Comparison of ENCODE assay signal across 16 cellular contexts in the genomic region with DNA sequence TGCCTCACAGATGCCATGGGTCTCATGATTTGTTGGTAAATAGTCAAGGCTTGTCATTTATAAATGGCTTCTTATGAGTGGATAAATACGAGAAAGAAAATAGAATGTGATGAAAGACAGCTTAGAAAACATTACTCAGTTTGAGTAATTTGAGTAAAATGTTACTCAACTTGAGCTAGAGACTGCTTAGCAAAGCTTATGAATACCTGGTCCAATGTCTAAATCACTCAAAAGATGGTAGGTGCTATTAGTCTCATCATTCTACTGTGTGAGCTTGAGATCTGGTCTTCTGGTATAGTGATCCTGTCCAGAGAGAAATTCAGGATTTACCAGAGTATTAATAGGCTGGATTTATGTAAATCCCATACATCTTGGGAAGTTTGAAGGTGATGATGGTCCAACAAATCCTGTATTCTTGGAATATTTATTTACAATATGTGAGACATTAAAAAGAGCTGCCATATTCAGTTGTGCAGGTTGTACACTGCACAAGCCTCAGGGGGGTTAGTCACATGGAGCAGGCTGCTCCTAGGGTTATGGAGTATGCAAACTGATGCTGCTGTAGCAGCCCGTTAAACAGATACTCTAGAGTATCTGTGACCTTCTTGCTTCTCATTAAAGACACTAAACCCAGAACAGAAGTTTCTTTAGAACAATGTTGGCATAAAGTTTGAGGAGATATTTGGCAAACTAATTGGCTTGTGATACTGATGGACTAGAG.
DNase-seq lines count a peak whose midpoint lies in the region; ATAC-seq and TF ChIP-seq lines count a peak whose summit lies in the region.
"Had no signal": no experiment of that assay in that cellular context is flagged by ENCODE, and none has a peak within 500 bp of the region (broad histone marks: within the 10 kb centered on the region; RNA-seq: fewer than 3 reads in every experiment).

No MANE protein-coding gene starts in this region.

- peak; percentile 41 for DNase-seq in NCI-H69 (lab: John Stamatoyannopoulos, UW)
- no peak for DNase-seq in dorsolateral prefrontal cortex
- no peak for DNase-seq in right cardiac atrium
- DNase-seq in mammary epithelial cell: no peak
- DNase-seq: CD8-positive, alpha-beta memory T cell; GOT3; KBM-7; NCI-H1436; NCI-H1930; NCI-H345; NCI-H524 treated with DMSO at 0.1 percent for 48 hours; Peyer's patch had no signal

- no peak for ATAC-seq in stimulated activated memory B cell treated with anti-CD40 and anti-IgM and Interleukin-4, amounts not matched to agents 10 μg/mL and 1 μg/mL and 100 μg/mL, for 72 hours
- ATAC-seq in GM18505 (IDR thresholded peaks at IDR 0.05; ENCODE audit: unreplicated experiment) (no peak), right cardiac atrium (no peak), HG02840 (IDR thresholded peaks at IDR 0.05; ENCODE audit: low FRiP score, unreplicated experiment) (no peak)

- H3K4me2 ChIP-seq in mammary epithelial cell (ENCODE audit: insufficient read depth, low read depth, low read length): no peak overlapping the region

- no peak overlapping the region for H3K4me3 Mint-ChIP-seq in stimulated activated memory B cell treated with anti-CD40 and anti-IgM and Interleukin-4, amounts not matched to agents 10 μg/mL and 1 μg/mL and 100 μg/mL, for 72 hours
- H3K4me3 Mint-ChIP-seq: CD8-positive, alpha-beta memory T cell had no signal

- BruUV-seq in mammary epithelial cell (replicated peaks; lab: Mats Ljungman, UMichigan): no TSS peak

- H3K27ac ChIP-seq in 22Rv1 (0 out of 2 replicates have a peak overlapping the region, but pooled peaks have one; percentile 1), dorsolateral prefrontal cortex (peak overlapping the region in 56 of 59 donors; percentile 1 to 87 (median 73)), right cardiac atrium (ENCODE audit: low read length) (no peak overlapping the region), mammary epithelial cell (ENCODE audit: insufficient read depth, low read depth, low read length) (no peak overlapping the region)

- H3K27ac Mint-ChIP-seq in stimulated activated memory B cell treated with anti-CD40 and anti-IgM and Interleukin-4, amounts not matched to agents 10 μg/mL and 1 μg/mL and 100 μg/mL, for 72 hours: peak overlapping the region; percentile 76

- H3K79me2 ChIP-seq in mammary epithelial cell (ENCODE audit: insufficient read depth, low read length): no peaks in the 10 kb centered on the region

- dilution Hi-C loops in mammary epithelial cell (cut with HindIII; ENCODE audit: low sequenced_read_pairs): no loop called here

- H3K9me3 ChIP-seq in right cardiac atrium (ENCODE audit: control insufficient read depth, low read length) (no peaks in the 10 kb centered on the region), mammary epithelial cell (replicated peaks; ENCODE audit: insufficient read depth, low read length) (no peaks in the 10 kb centered on the region)
- H3K9me3 ChIP-seq: Peyer's patch had no signal

- peaks cover 4% of the 10 kb centered on the region for H3K9me3 Mint-ChIP-seq in stimulated activated memory B cell treated with anti-CD40 and anti-IgM and Interleukin-4, amounts not matched to agents 10 μg/mL and 1 μg/mL and 100 μg/mL, for 72 hours
- H3K9me3 Mint-ChIP-seq: CD8-positive, alpha-beta memory T cell had no signal

- H3K4me3 ChIP-seq in dorsolateral prefrontal cortex (peak overlapping the region in 1 of 59 donors; percentile 7), right cardiac atrium (ENCODE audit: low read length) (no peak overlapping the region), mammary epithelial cell (replicated peaks in 1 of 3; ENCODE audit: insufficient read depth in 1 of 3, low read depth in 2 of 3, low read length in 3 of 3) (no peak overlapping the region)
- H3K4me3 ChIP-seq: Peyer's patch had no signal

- TF ChIP-seq POLR2A in GM18505 (IDR thresholded peaks at IDR 0.05; ENCODE audit: borderline replicate concordance, extremely low read depth, insufficient read depth, insufficient read length): no peak

- intact Hi-C loops in dorsolateral prefrontal cortex (cut with DNase I) (loop anchor here in 1 of 2 donors (5.0 kb wide), 1 partner anchor 51 kb away; no protein-coding TSS in a partner anchor), right cardiac atrium (cut with DNase I) (no loop called here), mammary epithelial cell (cut with micrococcal nuclease) (loop anchor here (10.0 kb wide), 1 partner anchor 114 kb away; no protein-coding TSS in a partner anchor)

- TF ChIP-seq CTCF in 22Rv1 (IDR thresholded peaks at IDR 0.05) (no peak), dorsolateral prefrontal cortex (IDR thresholded peaks at IDR 0.05 in 54 of 56, conservative IDR thresholded peaks at IDR 0.05 in 2 of 56; ENCODE audit: low read depth in 1 of 56, partially characterized antibody in 56 of 56) (peak in 1 of 56 donors; percentile 7), mammary epithelial cell (conservative IDR thresholded peaks at IDR 0.05 in 1 of 2, IDR thresholded peaks at IDR 0.05 in 1 of 2; ENCODE audit: extremely low read depth in 1 of 2, insufficient read depth in 1 of 2, low read depth in 1 of 2, low read length in 2 of 2) (no peak)

- no peaks in the 10 kb centered on the region for H3K36me3 Mint-ChIP-seq in stimulated activated memory B cell treated with anti-CD40 and anti-IgM and Interleukin-4, amounts not matched to agents 10 μg/mL and 1 μg/mL and 100 μg/mL, for 72 hours
- H3K36me3 Mint-ChIP-seq: CD8-positive, alpha-beta memory T cell had no signal

- WGBS in right cardiac atrium: 75% methylated on average over 2 of the region's 2 CpGs
- 44% methylated on average over 2 of the region's 2 CpGs for WGBS in mammary epithelial cell (ENCODE audit: low coverage, missing lambda C conversion rate)

- H3K4me1 ChIP-seq in right cardiac atrium (ENCODE audit: control insufficient read depth, insufficient read depth, low read length): peaks cover 14% of the 10 kb centered on the region
- no peaks in the 10 kb centered on the region for H3K4me1 ChIP-seq in mammary epithelial cell (ENCODE audit: insufficient read depth, low read length)

- no peaks in the 10 kb centered on the region for H3K36me3 ChIP-seq in mammary epithelial cell (ENCODE audit: insufficient read depth, low read length)
- H3K36me3 ChIP-seq: Peyer's patch had no signal

- H3K27me3 ChIP-seq in dorsolateral prefrontal cortex (no peaks in the 10 kb centered on the region), right cardiac atrium (ENCODE audit: control insufficient read depth, insufficient read depth) (no peaks in the 10 kb centered on the region), mammary epithelial cell (ENCODE audit: insufficient read depth, low read length) (no peaks in the 10 kb centered on the region)
- H3K27me3 ChIP-seq: Peyer's patch had no signal

- peaks cover 48% of the 10 kb centered on the region for H3K4me1 Mint-ChIP-seq in stimulated activated memory B cell treated with anti-CD40 and anti-IgM and Interleukin-4, amounts not matched to agents 10 μg/mL and 1 μg/mL and 100 μg/mL, for 72 hours

- H3K27me3 Mint-ChIP-seq in stimulated activated memory B cell treated with anti-CD40 and anti-IgM and Interleukin-4, amounts not matched to agents 10 μg/mL and 1 μg/mL and 100 μg/mL, for 72 hours: no peaks in the 10 kb centered on the region

- in situ Hi-C loops in mammary epithelial cell (cut with MboI; ENCODE audit: low sequenced_read_pairs in 2 of 2): no loop called here

- no peaks in the 10 kb centered on the region for H4K20me1 ChIP-seq in mammary epithelial cell (ENCODE audit: insufficient read depth, low read length)

- no peak overlapping the region for H2AFZ ChIP-seq in mammary epithelial cell (ENCODE audit: low read depth, low read length)

- no peak overlapping the region for H3K9ac ChIP-seq in mammary epithelial cell (ENCODE audit: insufficient read depth, low read length)

- CTCF ChIA-PET in mammary epithelial cell (lab: Charles Lee; ENCODE audit: low non-redundant PET): no interaction called here

Comparison
In these comparisons a context has a peak if more than half of its experiments do, and no peak if none do; other contexts are left out.
1. H3K27ac ChIP-seq: peak in 22Rv1 (single experiment) and dorsolateral prefrontal cortex (56 of 59); none in right cardiac atrium (single experiment) and mammary epithelial cell (single experiment).